23 cellular contexts compared by ENCODE assay signal in the genomic region with DNA sequence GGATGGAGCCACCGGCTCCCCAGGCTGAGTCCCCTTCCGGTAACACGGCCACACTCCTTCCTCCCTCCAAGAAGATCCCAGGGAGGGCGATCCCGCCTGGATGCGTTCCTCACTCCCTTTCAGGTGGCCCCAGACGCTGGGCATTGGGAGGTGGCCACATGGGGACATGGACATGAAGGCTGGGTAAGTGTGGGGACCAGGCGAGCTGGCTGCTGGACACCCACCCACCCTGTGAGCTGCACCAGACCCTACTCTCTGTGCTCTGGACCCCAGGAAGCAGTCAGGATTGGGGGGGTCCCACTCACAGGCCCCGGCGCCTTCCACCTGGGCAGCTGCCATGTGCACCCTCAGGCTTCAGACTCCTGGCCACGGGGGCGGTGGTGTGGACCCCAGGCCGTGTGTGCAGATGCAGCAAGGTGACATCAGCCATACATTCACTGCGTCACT.
DNase-seq lines count a peak whose midpoint lies in the region; TF ChIP-seq lines count a peak whose summit lies in the region.
"Had no signal": no experiment of that assay in that cellular context is flagged by ENCODE, and none has a peak within 500 bp of the region (broad histone marks: within the 10 kb centered on the region; RNA-seq: fewer than 3 reads in every experiment).

No MANE protein-coding gene starts in this region.

- H3K9ac ChIP-seq in MM.1S (ENCODE audit: low read length) = no peak overlapping the region

- H4K20me1 ChIP-seq in MM.1S (ENCODE audit: insufficient read depth, low read length) = no peaks in the 10 kb centered on the region

- no peaks in the 10 kb centered on the region for H3K4me1 Mint-ChIP-seq in osteocyte (ENCODE audit: unreplicated experiment)

- no peaks in the 10 kb centered on the region for H3K9me3 ChIP-seq in MM.1S (replicated peaks; ENCODE audit: insufficient read depth, low read length)
- H3K9me3 ChIP-seq: A549, BE2C had no signal

- H3K4me1 ChIP-seq in MM.1S (ENCODE audit: low read length) = no peaks in the 10 kb centered on the region
- H3K4me1 ChIP-seq: A549, BE2C had no signal

- H3K27ac Mint-ChIP-seq in osteocyte (ENCODE audit: unreplicated experiment) = no peak overlapping the region
- H3K27ac Mint-ChIP-seq: HFFc6 had no signal

- no peaks in the 10 kb centered on the region for H3K79me2 ChIP-seq in MM.1S (ENCODE audit: low read length)

- no peaks in the 10 kb centered on the region for H3K27me3 Mint-ChIP-seq in osteocyte (ENCODE audit: unreplicated experiment)

- H3K36me3 Mint-ChIP-seq in osteocyte (ENCODE audit: unreplicated experiment) = no peaks in the 10 kb centered on the region

- no peak overlapping the region for H3K4me2 ChIP-seq in MM.1S (ENCODE audit: low read depth, low read length)
- H3K4me2 ChIP-seq: A549 had no signal

- TF ChIP-seq CTCF in coronary artery (IDR thresholded peaks at IDR 0.05) = no peak
- no peak for TF ChIP-seq CTCF in osteocyte (IDR thresholded peaks at IDR 0.05)
- TF ChIP-seq CTCF in MM.1S (IDR thresholded peaks at IDR 0.05; ENCODE audit: low read length) = no peak

- H3K27me3 ChIP-seq in MM.1S (replicated peaks; ENCODE audit: insufficient read depth, low read length) = peaks cover 98% of the 10 kb centered on the region
- H3K27me3 ChIP-seq: BE2C had no signal

- DNase-seq in activated effector memory CD4-positive, alpha-beta T cell treated with anti-CD3 and anti-CD28 coated beads, Interleukin-2, amount 50 U/mL, for 16 hours = peak; percentile 54
- DNase-seq in activated effector memory CD4-positive, alpha-beta T cell treated with Interleukin-2 at 50 U/mL for 16 hours = no peak
- DNase-seq in coronary artery (ENCODE audit: low spot score) = peak; percentile 55
- DNase-seq in osteocyte (ENCODE audit: extremely low spot score, unreplicated experiment) = peak; percentile 75
- no peak for DNase-seq in anterior cingulate cortex (lab: John Stamatoyannopoulos, UW)
- no peak for DNase-seq in AG20443 (ENCODE audit: low spot score)
- DNase-seq in MM.1S = no peak
- DNase-seq: BE2C; EL; GF-D8; HFFc6; NCI-H1092; NCI-H1436 treated with DMSO at 0.1 percent for 48 hours; NCI-H2029 treated with DMSO at 0.1 percent for 48 hours; NCI-H2171; NCI-H345; NCI-H524; NCI-H774; NK-92 treated with Interleukin-12 subunit alpha and Interleukin-12 subunit beta, amount 100 ng/mL, for 24 hours; SIG-M5 had no signal

- H3K4me3 Mint-ChIP-seq in osteocyte (ENCODE audit: unreplicated experiment) = no peak overlapping the region
- H3K4me3 Mint-ChIP-seq: HFFc6 had no signal

- H2AFZ ChIP-seq in MM.1S (ENCODE audit: low read length) = no peak overlapping the region

- H3K9me3 Mint-ChIP-seq in osteocyte (ENCODE audit: unreplicated experiment) = no peaks in the 10 kb centered on the region

- H3F3A ChIP-seq in MM.1S (ENCODE audit: insufficient read depth, low read length) = no peaks in the 10 kb centered on the region

- no peaks in the 10 kb centered on the region for H3K36me3 ChIP-seq in MM.1S (replicated peaks; ENCODE audit: insufficient read depth, low read length)
- H3K36me3 ChIP-seq: BE2C had no signal

- no peak overlapping the region for H3K4me3 ChIP-seq in coronary artery
- H3K4me3 ChIP-seq in MM.1S (ENCODE audit: low read length) = no peak overlapping the region
- H3K4me3 ChIP-seq: A549, K562 had no signal

- H3K9me2 ChIP-seq in MM.1S (replicated peaks; ENCODE audit: insufficient read depth, low read length) = no peaks in the 10 kb centered on the region

- H3K27ac ChIP-seq in coronary artery (no peak overlapping the region), MM.1S (ENCODE audit: low read length) (no peak overlapping the region)
- H3K27ac ChIP-seq: A549, RWPE1 had no signal

Comparison
In these comparisons a context has a peak if more than half of its experiments do, and no peak if none do; other contexts are left out.
1. DNase-seq: peak in activated effector memory CD4-positive, alpha-beta T cell treated with anti-CD3 and anti-CD28 coated beads, Interleukin-2, amount 50 U/mL, for 16 hours (single experiment), coronary artery (single experiment) and osteocyte (single experiment); none in activated effector memory CD4-positive, alpha-beta T cell treated with Interleukin-2 at 50 U/mL for 16 hours (single experiment), anterior cingulate cortex (0 of 58), AG20443 (single experiment) and MM.1S (single experiment).